ENCODE assay signal across 8 cellular contexts in the genomic region with DNA sequence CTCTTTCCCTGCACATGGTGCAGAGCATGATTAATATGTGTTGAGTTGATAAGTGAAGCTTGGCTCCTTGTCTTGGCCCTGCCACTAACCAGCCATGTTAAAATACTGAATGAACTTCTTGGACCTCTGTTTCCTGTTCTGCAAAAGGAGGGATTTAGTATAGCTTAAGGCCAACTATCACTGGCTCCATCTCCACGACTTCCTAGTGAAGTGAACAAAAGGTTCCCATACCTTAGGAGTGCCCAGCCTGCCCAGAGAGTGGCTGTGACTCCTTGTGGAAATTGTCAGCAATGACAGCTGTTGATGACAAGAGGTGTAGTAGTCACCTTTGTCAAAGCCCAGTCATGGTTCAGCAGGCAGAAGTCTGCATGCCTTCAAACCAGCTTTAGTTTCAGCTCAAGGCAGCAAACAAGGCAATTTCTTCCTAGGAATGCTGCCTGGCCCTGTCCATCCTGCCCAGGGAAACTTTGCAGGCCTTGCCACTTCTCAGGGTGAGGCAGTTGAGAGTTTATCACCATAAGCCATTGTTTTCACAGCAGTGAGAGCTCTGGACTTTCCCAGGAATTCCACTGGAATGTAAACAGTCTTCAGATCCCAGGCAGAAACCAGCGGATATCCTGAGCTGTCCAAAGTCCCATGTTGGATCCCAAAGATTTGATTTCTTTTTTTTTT.
DNase-seq lines count a peak whose midpoint lies in the region; ATAC-seq and TF ChIP-seq lines count a peak whose summit lies in the region.

No MANE protein-coding gene starts in this region.

- peaks cover 16% of the 10 kb centered on the region for H3K4me1 Mint-ChIP-seq in type B pancreatic cell (ENCODE audit: unreplicated experiment)

- no peak overlapping the region for H3K4me3 Mint-ChIP-seq in type B pancreatic cell

- H3K27me3 Mint-ChIP-seq in type B pancreatic cell = no peaks in the 10 kb centered on the region

- H3K9me3 Mint-ChIP-seq in type B pancreatic cell = no peaks in the 10 kb centered on the region

- peak overlapping the region; percentile 75 for H3K27ac Mint-ChIP-seq in type B pancreatic cell

- DNase-seq in Daoy (ENCODE audit: low read depth) = peak; percentile 88
- DNase-seq in NCI-H226 = peak; percentile 87
- DNase-seq in foreskin melanocyte = peak; percentile 81
- no peak for DNase-seq in type B pancreatic cell (ENCODE audit: extremely low spot score, unreplicated experiment)
- DNase-seq in anterior cingulate cortex (lab: John Stamatoyannopoulos, UW) = no peak
- no peak for DNase-seq in NCI-H1105 treated with DMSO at 0.1 percent for 48 hours (lab: John Stamatoyannopoulos, UW)

- H3K36me3 Mint-ChIP-seq in type B pancreatic cell = no peaks in the 10 kb centered on the region

- peak; percentile 75 for ATAC-seq in GM21529 (IDR thresholded peaks at IDR 0.05; ENCODE audit: unreplicated experiment)
- ATAC-seq in GM18520 (IDR thresholded peaks at IDR 0.05; ENCODE audit: unreplicated experiment) = no peak

- no peak for TF ChIP-seq CTCF in type B pancreatic cell (conservative IDR thresholded peaks at IDR 0.05)

Comparison
In these comparisons a context has a peak if more than half of its experiments do, and no peak if none do; other contexts are left out.
1. DNase-seq: peak in Daoy (single experiment), NCI-H226 (single experiment) and foreskin melanocyte (single experiment); none in type B pancreatic cell (single experiment), anterior cingulate cortex (0 of 58) and NCI-H1105 treated with DMSO at 0.1 percent for 48 hours (single experiment).